In the genomic region with DNA sequence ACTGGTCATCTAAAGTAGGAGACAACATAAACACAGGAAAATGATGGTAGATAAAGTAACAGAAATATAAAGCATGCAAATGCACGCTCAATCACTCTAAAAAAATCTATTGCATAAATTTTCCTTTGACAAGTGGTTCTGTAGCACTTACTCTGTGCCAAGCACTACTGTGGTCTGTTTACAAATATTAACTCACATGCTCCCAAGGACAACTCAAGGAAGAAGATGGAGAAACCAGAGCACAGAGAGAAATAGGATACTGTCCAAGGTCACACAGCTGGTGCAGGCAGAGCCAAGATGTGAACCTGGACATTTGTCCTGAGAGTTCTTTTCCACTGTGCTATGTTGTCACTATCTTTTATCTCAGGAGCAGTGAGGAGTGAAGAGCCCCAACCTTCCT, we compare ENCODE assay signal across 20 cellular contexts.
"Had no signal": no experiment of that assay in that cellular context is flagged by ENCODE, and none has a peak within 500 bp of the region (broad histone marks: within the 10 kb centered on the region; RNA-seq: fewer than 3 reads in every experiment).

No MANE protein-coding gene starts in this region.

- DNase-seq: Karpas-422, KG1, MG63, NCI-H1092, NCI-H1105 treated with DMSO at 0.1 percent for 48 hours, NCI-H1417 treated with DMSO at 0.1 percent for 48 hours, NCI-H146, NCI-H1694 treated with DMSO at 0.1 percent for 48 hours, NCI-H1930, NCI-H2081, NCI-H2107, NCI-H2227 treated with DMSO at 0.1 percent for 48 hours, NCI-H524, NCI-H526 treated with DMSO at 0.1 percent for 48 hours, NCI-H748 treated with DMSO at 0.1 percent for 48 hours, Right ventricle myocardium superior, RPMI8226, SIG-M5 had no signal

- H3K4me3 ChIP-seq: MG63, SJSA1, SK-N-MC had no signal

- H3K27ac ChIP-seq: SJSA1, SK-N-MC had no signal

- H3K9me3 ChIP-seq: MG63, SJSA1 had no signal

- H3K4me1 ChIP-seq: SJSA1 had no signal

- H3K36me3 ChIP-seq: MG63, SJSA1 had no signal

- H3K27me3 ChIP-seq: MG63, SJSA1 had no signal
